In the genomic region with DNA sequence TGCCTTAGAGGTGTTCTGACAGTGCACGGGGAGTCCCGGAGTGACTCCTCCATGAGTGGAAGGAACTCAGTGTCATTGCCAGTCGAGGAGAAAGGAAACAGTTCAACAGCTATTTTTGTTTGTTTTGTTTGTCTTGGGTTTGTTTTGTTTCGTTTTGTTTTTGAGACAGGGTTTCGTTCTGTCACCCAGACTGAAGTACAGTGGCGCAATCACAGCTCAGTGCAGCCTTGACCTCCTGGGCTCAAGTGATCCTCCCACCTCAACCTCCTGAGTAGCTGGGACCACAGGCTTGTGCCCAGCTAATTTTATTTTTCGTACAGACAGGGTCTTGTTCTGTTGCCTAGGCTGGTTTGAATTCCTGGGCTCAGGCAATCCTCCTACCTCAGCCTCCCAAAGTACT, we compare ENCODE assay signal across 13 cellular contexts.
"Had no signal": no experiment of that assay in that cellular context is flagged by ENCODE, and none has a peak within 500 bp of the region (broad histone marks: within the 10 kb centered on the region; RNA-seq: fewer than 3 reads in every experiment).

No MANE protein-coding gene starts in this region.

- H3K4me3 ChIP-seq: stomach, vagina had no signal

- H3K9me3 Mint-ChIP-seq: activated T-cell treated with anti-CD3 and anti-CD28 coated beads, Interleukin-2, amount 50 U/mL, for 72 hours; natural killer cell treated with Interleukin-12 subunit alpha and Interleukin-12 subunit beta and Interleukin-15 and Interleukin-18, amount 100 ng/mL, for 72 hours had no signal

- H3K4me3 Mint-ChIP-seq: activated T-cell treated with anti-CD3 and anti-CD28 coated beads, Interleukin-2, amount 50 U/mL, for 72 hours; natural killer cell treated with Interleukin-12 subunit alpha and Interleukin-12 subunit beta and Interleukin-15 and Interleukin-18, amount 100 ng/mL, for 72 hours had no signal

- H3K27me3 Mint-ChIP-seq: natural killer cell treated with Interleukin-12 subunit alpha and Interleukin-12 subunit beta and Interleukin-15 and Interleukin-18, amount 100 ng/mL, for 72 hours had no signal

- DNase-seq: activated CD4-positive, alpha-beta T cell treated with anti-CD3 and anti-CD28 coated beads, Interleukin-2, amount 50 U/mL, for 1 hour; activated CD4-positive, CD25-positive, alpha-beta regulatory T cell; activated naive CD4-positive, alpha-beta T cell; activated T-cell treated with anti-CD3 and anti-CD28 coated beads, Interleukin-2, amount 50 U/mL, for 72 hours; dermis blood vessel endothelial cell; stimulated activated CD4-positive, alpha-beta T cell treated with anti-CD3 and anti-CD28 coated beads, Interleukin-15, amount 100 ng/mL, for 24 hours; stimulated activated CD4-positive, alpha-beta T cell treated with anti-CD3 and anti-CD28 coated beads, Interleukin-4, amount 100 ng/mL, for 24 hours; stomach; T-helper 2 cell had no signal

- ATAC-seq: activated T-cell treated with anti-CD3 and anti-CD28 coated beads, Interleukin-2, amount 50 U/mL, for 72 hours; esophagus mucosa; left colon; natural killer cell treated with Interleukin-12 subunit alpha and Interleukin-12 subunit beta and Interleukin-15 and Interleukin-18, amount 100 ng/mL, for 72 hours had no signal
